Comparison of ENCODE assay signal across 24 cellular contexts in genomic region chr1:51557168-51557567, GRCh38. TPM values are rescaled to one million over a fixed set of nuclear protein-coding genes. Genes with fewer than 3 reads are reported as not detected.
DNase-seq lines count a peak whose midpoint lies in the region; ATAC-seq and TF ChIP-seq lines count a peak whose summit lies in the region.
"Had no signal": no experiment of that assay in that cellular context is flagged by ENCODE, and none has a peak within 500 bp of the region (broad histone marks: within the 10 kb centered on the region; RNA-seq: fewer than 3 reads in every experiment).

No MANE protein-coding gene starts in this region.

- no peak for TF ChIP-seq CTCF in RWPE2 (IDR thresholded peaks at IDR 0.05; ENCODE audit: poor library complexity, severe bottlenecking)
- no peak for TF ChIP-seq CTCF in progenitor cell of endocrine pancreas (IDR thresholded peaks at IDR 0.05; ENCODE audit: unreplicated experiment)
- TF ChIP-seq CTCF in body of pancreas (IDR thresholded peaks at IDR 0.05): no peak

- intact Hi-C loops in body of pancreas (cut with DNase I): no loop called here

- H3K9me3 Mint-ChIP-seq in progenitor cell of endocrine pancreas (ENCODE audit: low read depth): no peaks in the 10 kb centered on the region
- H3K9me3 Mint-ChIP-seq: CD8-positive, alpha-beta T cell; H9 had no signal

- no peak overlapping the region for H2BK15ac ChIP-seq in mesendoderm (replicated peaks; ENCODE audit: low read depth)

- H3K9me3 ChIP-seq in HUES64 (ENCODE audit: insufficient read depth, low read depth, low read length) (no peaks in the 10 kb centered on the region), RWPE2 (ENCODE audit: severe bottlenecking) (no peaks in the 10 kb centered on the region), body of pancreas (no peaks in the 10 kb centered on the region)

- H3K27me3 ChIP-seq in ACC112 (ENCODE audit: insufficient read depth, low read length) (no peaks in the 10 kb centered on the region), HUES64 (ENCODE audit: insufficient read depth, low read length) (no peaks in the 10 kb centered on the region), RWPE2 (ENCODE audit: insufficient read depth, poor library complexity, severe bottlenecking) (no peaks in the 10 kb centered on the region), mesendoderm (ENCODE audit: insufficient read depth, low read length, poor library complexity) (no peaks in the 10 kb centered on the region), body of pancreas (no peaks in the 10 kb centered on the region)

- H4K5ac ChIP-seq in mesendoderm (ENCODE audit: low read length): no peak overlapping the region

- no peaks in the 10 kb centered on the region for H3K27me3 Mint-ChIP-seq in progenitor cell of endocrine pancreas

- no peak overlapping the region for H3K4me2 ChIP-seq in mesendoderm (ENCODE audit: low read length)
- H3K4me2 ChIP-seq: KMS-11 had no signal

- no peak for DNase-seq in RWPE2 (ENCODE audit: low spot score)
- no peak for DNase-seq in mesendoderm
- DNase-seq in progenitor cell of endocrine pancreas (ENCODE audit: low spot score, unreplicated experiment): no peak
- DNase-seq in body of pancreas: no peak
- DNase-seq: 8988T; AML-193; C1 segment of cervical spinal cord; CD8-positive, alpha-beta T cell; GDM1; H9; MV-4-11; NCI-H1105 treated with DMSO at 0.1 percent for 48 hours; NCI-H1694; NCI-H2081; NCI-H2171; NCI-H345; NCI-H524; T-helper 1 cell had no signal

- no peak overlapping the region for H2BK120ac ChIP-seq in mesendoderm (ENCODE audit: low read depth, low read length)

- H3K9ac ChIP-seq in HUES64 (ENCODE audit: low read depth, low read length) (no peak overlapping the region), mesendoderm (ENCODE audit: low read length) (no peak overlapping the region)
- H3K9ac ChIP-seq: KMS-11 had no signal

- no peaks in the 10 kb centered on the region for H3K36me3 Mint-ChIP-seq in progenitor cell of endocrine pancreas (ENCODE audit: insufficient read depth)
- H3K36me3 Mint-ChIP-seq: CD8-positive, alpha-beta T cell had no signal

- H3K23ac ChIP-seq in mesendoderm (ENCODE audit: low read length): no peak overlapping the region

- H3K4me3 ChIP-seq in ACC112 (ENCODE audit: low read depth, low read length): no peak overlapping the region
- no peak overlapping the region for H3K4me3 ChIP-seq in HUES64 (ENCODE audit: low read length)
- no peak overlapping the region for H3K4me3 ChIP-seq in RWPE2 (ENCODE audit: severe bottlenecking)
- H3K4me3 ChIP-seq in mesendoderm (ENCODE audit: low read length): no peak overlapping the region
- no peak overlapping the region for H3K4me3 ChIP-seq in body of pancreas

- no peak overlapping the region for H3K4me3 Mint-ChIP-seq in progenitor cell of endocrine pancreas (ENCODE audit: low read depth)
- H3K4me3 Mint-ChIP-seq: CD8-positive, alpha-beta T cell; H9 had no signal

- no peak overlapping the region for H3K4ac ChIP-seq in mesendoderm (ENCODE audit: low read depth, low read length)

- H3K56ac ChIP-seq in mesendoderm (ENCODE audit: low read length): no peak overlapping the region

- H3K27ac ChIP-seq in ACC112 (ENCODE audit: low read depth, low read length): peak overlapping the region; percentile 83
- peak overlapping the region; percentile 52; the same call in 1 of the 2 replicates for H3K27ac ChIP-seq in HUES64 (ENCODE audit: low read depth, low read length)
- peak overlapping the region; percentile 96 for H3K27ac ChIP-seq in RWPE2 (ENCODE audit: poor library complexity, severe bottlenecking)
- H3K27ac ChIP-seq in mesendoderm (ENCODE audit: low read depth, low read length): peak overlapping the region; percentile 5
- no peak overlapping the region for H3K27ac ChIP-seq in body of pancreas
- H3K27ac ChIP-seq: HL-60, KMS-11 had no signal

- H2AK5ac ChIP-seq in mesendoderm (ENCODE audit: low read length): no peak overlapping the region

- H3K27ac Mint-ChIP-seq in progenitor cell of endocrine pancreas: no peak overlapping the region
- H3K27ac Mint-ChIP-seq: CD8-positive, alpha-beta T cell had no signal

- H3K79me2 ChIP-seq in ACC112 (ENCODE audit: control insufficient read depth, insufficient read depth, low read length, unreplicated experiment): no peaks in the 10 kb centered on the region
- no peaks in the 10 kb centered on the region for H3K79me2 ChIP-seq in mesendoderm (ENCODE audit: control insufficient read depth, insufficient read depth, low read length)

- H4K8ac ChIP-seq in mesendoderm (ENCODE audit: low read depth, low read length): no peak overlapping the region

- no peaks in the 10 kb centered on the region for H3K4me1 Mint-ChIP-seq in progenitor cell of endocrine pancreas (ENCODE audit: low read depth)

- peaks cover 32% of the 10 kb centered on the region for H3K4me1 ChIP-seq in ACC112 (ENCODE audit: control insufficient read depth, insufficient read depth, low read length, unreplicated experiment)
- peaks cover 18% of the 10 kb centered on the region for H3K4me1 ChIP-seq in HUES64 (ENCODE audit: insufficient read depth, low read length)
- H3K4me1 ChIP-seq in RWPE2 (ENCODE audit: insufficient read depth, poor library complexity, severe bottlenecking): peaks cover 30% of the 10 kb centered on the region
- peaks cover 6% of the 10 kb centered on the region for H3K4me1 ChIP-seq in mesendoderm (ENCODE audit: control insufficient read depth, low read depth, low read length)
- H3K4me1 ChIP-seq in body of pancreas: no peaks in the 10 kb centered on the region

- no peak overlapping the region for H2AFZ ChIP-seq in ACC112 (ENCODE audit: low read length, unreplicated experiment)

- H3K79me1 ChIP-seq in mesendoderm (ENCODE audit: low read length): no peaks in the 10 kb centered on the region

- peak overlapping the region; percentile 2 for H3K18ac ChIP-seq in mesendoderm (ENCODE audit: low read length)

- no peak overlapping the region for H2BK5ac ChIP-seq in mesendoderm (ENCODE audit: low read length)

- TF ChIP-seq POLR2A in body of pancreas (IDR thresholded peaks at IDR 0.05): no peak

- no peak for ATAC-seq in RWPE2 (ENCODE audit: low read depth)
- ATAC-seq in body of pancreas: no peak
- ATAC-seq in HG03460 (IDR thresholded peaks at IDR 0.05; ENCODE audit: unreplicated experiment): no peak
- ATAC-seq in SK-N-SH treated with all-trans-retinoic acid at 6 μM for 48 hours: no peak
- ATAC-seq: CD8-positive, alpha-beta T cell had no signal

- H3K36me3 ChIP-seq in ACC112 (ENCODE audit: insufficient read depth, low read length): no peaks in the 10 kb centered on the region
- no peaks in the 10 kb centered on the region for H3K36me3 ChIP-seq in HUES64 (ENCODE audit: insufficient read depth, low read length)
- H3K36me3 ChIP-seq in RWPE2 (ENCODE audit: low read depth): no peaks in the 10 kb centered on the region
- no peaks in the 10 kb centered on the region for H3K36me3 ChIP-seq in mesendoderm (ENCODE audit: control insufficient read depth, insufficient read depth, low read length)
- no peaks in the 10 kb centered on the region for H3K36me3 ChIP-seq in body of pancreas (replicated peaks in 1 of 2; ENCODE audit: insufficient read depth in 1 of 2, low read depth in 2 of 2)

TF ChIP-seq in SK-N-SH treated with all-trans-retinoic acid at 6 μM for 48 hours, 23 proteins besides CTCF, POLR2A, EP300 and RAD21 (continues in another document):
- TF ChIP-seq POU6F1 (CRISPR knock-in tag; IDR thresholded peaks at IDR 0.05; ENCODE audit: borderline replicate concordance, low read depth): no peak
- TF ChIP-seq CSDC2 (CRISPR knock-in tag; IDR thresholded peaks at IDR 0.05): no peak
- TF ChIP-seq ZNF70 (CRISPR knock-in tag; IDR thresholded peaks at IDR 0.05): no peak
- no peak for TF ChIP-seq ZC3H10 (CRISPR knock-in tag; IDR thresholded peaks at IDR 0.05)
- no peak for TF ChIP-seq RARB (CRISPR knock-in tag; IDR thresholded peaks at IDR 0.05)
- TF ChIP-seq ZNF8 (CRISPR knock-in tag; IDR thresholded peaks at IDR 0.05): no peak
- TF ChIP-seq ARNTL (CRISPR knock-in tag; IDR thresholded peaks at IDR 0.05; ENCODE audit: borderline replicate concordance, low read depth): no peak
- no peak for TF ChIP-seq ZFP30 (CRISPR knock-in tag; IDR thresholded peaks at IDR 0.05)
- TF ChIP-seq BACH2 (CRISPR knock-in tag; IDR thresholded peaks at IDR 0.05; ENCODE audit: borderline replicate concordance): no peak
- no peak for TF ChIP-seq ZFP3 (CRISPR knock-in tag; IDR thresholded peaks at IDR 0.05)
- TF ChIP-seq ISL1 (CRISPR knock-in tag; IDR thresholded peaks at IDR 0.05): no peak
- no peak for TF ChIP-seq CSRNP3 (CRISPR knock-in tag; IDR thresholded peaks at IDR 0.05)

RNA-seq across cellular contexts. Expression of gene EPS15, which starts 38.1 kb away (rescaled TPM):
- 18.1 TPM for polyA plus RNA-seq in HUES64 (2013, experiment 1 of 2)
- 25.6 TPM for polyA plus RNA-seq in HUES64 (2013, experiment 2 of 2)
- 28.0 TPM for polyA plus RNA-seq in mesendoderm (2013, experiment 1 of 2)
- polyA plus RNA-seq in mesendoderm (2013, experiment 2 of 2): 29.8 TPM
- total RNA-seq in progenitor cell of endocrine pancreas (62.7 and 63.8 TPM in 2 replicates), body of pancreas (10 to 100 TPM; 37.4 to 46.8 TPM)

RNA-seq across cellular contexts. Expression of gene OSBPL9, which starts 59.7 kb away (rescaled TPM):
- 60.0 TPM for polyA plus RNA-seq in HUES64 (2013, experiment 1 of 2)
- polyA plus RNA-seq in HUES64 (2013, experiment 2 of 2): 70.1 TPM
- 45.4 TPM for polyA plus RNA-seq in mesendoderm (2013, experiment 1 of 2)
- 46.3 TPM for polyA plus RNA-seq in mesendoderm (2013, experiment 2 of 2)
- total RNA-seq in progenitor cell of endocrine pancreas: 133 and 138 TPM in 2 replicates
- 10 to 100 TPM; 25.1 to 89.0 TPM for total RNA-seq in body of pancreas

Comparison
In these comparisons a context has a peak if more than half of its experiments do, and no peak if none do; other contexts are left out.
1. H3K27ac ChIP-seq: peak in ACC112 (single experiment), HUES64 (single experiment), RWPE2 (single experiment) and mesendoderm (single experiment); none in body of pancreas (0 of 4).